1 cellular context compared by ENCODE assay signal in genomic region chr1:218660678-218661053, GRCh38.
TF ChIP-seq lines count a peak whose summit lies in the region.

No MANE protein-coding gene starts in this region.

TF ChIP-seq in HEK293, 187 proteins besides CTCF, POLR2A, EP300 and RAD21 (continued from another document and continues in another):
- TF ChIP-seq ZBTB6 (tag by site-specific recombination; IDR thresholded peaks at IDR 0.05) (no peak), YY1 (tag by site-specific recombination; IDR thresholded peaks at IDR 0.05) (no peak), PRDM6 (tag by site-specific recombination; IDR thresholded peaks at IDR 0.05) (peak; percentile 88), ZNF324 (tag by site-specific recombination; IDR thresholded peaks at IDR 0.05) (no peak), OVOL3 (tag by site-specific recombination; IDR thresholded peaks at IDR 0.05) (no peak), ZNF76 (tag by site-specific recombination; IDR thresholded peaks at IDR 0.05; ENCODE audit: borderline replicate concordance, low read depth) (no peak), ZNF660 (tag by site-specific recombination; IDR thresholded peaks at IDR 0.05) (peak; percentile 57; the same call in 1 of the 2 replicates), ZNF624 (tag by site-specific recombination; IDR thresholded peaks at IDR 0.05) (no peak), ZNF677 (tag by site-specific recombination; IDR thresholded peaks at IDR 0.05) (no peak), ZNF394 (tag by site-specific recombination; IDR thresholded peaks at IDR 0.05; ENCODE audit: borderline replicate concordance) (0 out of 2 replicates have a peak, but pooled peaks have one; percentile 24), ZNF488 (tag by site-specific recombination; IDR thresholded peaks at IDR 0.05) (no peak), IKZF3 (tag by site-specific recombination; IDR thresholded peaks at IDR 0.05) (peak; percentile 46; the same call in 1 of the 2 replicates), ZBTB48 (tag by site-specific recombination; IDR thresholded peaks at IDR 0.05) (0 out of 2 replicates have a peak, but pooled peaks have one; percentile 35), ZNF473 (tag by site-specific recombination; IDR thresholded peaks at IDR 0.05) (no peak), ZSCAN4 (tag by site-specific recombination; IDR thresholded peaks at IDR 0.05) (no peak), ZNF274 (IDR thresholded peaks at IDR 0.05; ENCODE audit: low read length) (no peak), ZNF274 (tag by site-specific recombination; IDR thresholded peaks at IDR 0.05; ENCODE audit: borderline replicate concordance) (no peak), EGR2 (tag by site-specific recombination; IDR thresholded peaks at IDR 0.05; ENCODE audit: low read depth) (no peak), ZNF23 (tag by site-specific recombination; IDR thresholded peaks at IDR 0.05; ENCODE audit: borderline replicate concordance) (no peak), TRIM28 (IDR thresholded peaks at IDR 0.05; ENCODE audit: borderline replicate concordance, low read length) (no peak), TSHZ1 (tag by site-specific recombination; IDR thresholded peaks at IDR 0.05; ENCODE audit: borderline replicate concordance) (peak; percentile 42; the same call in 1 of the 2 replicates), ZBTB44 (tag by site-specific recombination; IDR thresholded peaks at IDR 0.05) (no peak), ZNF248 (tag by site-specific recombination; IDR thresholded peaks at IDR 0.05) (no peak), ZNF157 (tag by site-specific recombination; IDR thresholded peaks at IDR 0.05) (no peak), ZFP3 (tag by site-specific recombination; IDR thresholded peaks at IDR 0.05; ENCODE audit: low read depth) (no peak), ZNF670 (tag by site-specific recombination; IDR thresholded peaks at IDR 0.05; ENCODE audit: low read depth) (no peak), ZFP37 (tag by site-specific recombination; IDR thresholded peaks at IDR 0.05) (0 out of 2 replicates have a peak, but pooled peaks have one; percentile 64), PRDM1 (tag by site-specific recombination; IDR thresholded peaks at IDR 0.05) (peak; percentile 39; the same call in 1 of the 2 replicates), KLF7 (tag by site-specific recombination; IDR thresholded peaks at IDR 0.05; ENCODE audit: borderline replicate concordance) (no peak), SP2 (tag by site-specific recombination; IDR thresholded peaks at IDR 0.05) (no peak), ZNF19 (tag by site-specific recombination; IDR thresholded peaks at IDR 0.05; ENCODE audit: low read depth) (no peak), ZNF521 (tag by site-specific recombination; IDR thresholded peaks at IDR 0.05) (no peak), ZNF18 (tag by site-specific recombination; IDR thresholded peaks at IDR 0.05) (no peak), ZNF398 (tag by site-specific recombination; IDR thresholded peaks at IDR 0.05) (0 out of 2 replicates have a peak, but pooled peaks have one; percentile 22), ZNF549 (tag by site-specific recombination; IDR thresholded peaks at IDR 0.05) (no peak), MYNN (tag by site-specific recombination; IDR thresholded peaks at IDR 0.05; ENCODE audit: borderline replicate concordance) (no peak), ZNF704 (tag by site-specific recombination; IDR thresholded peaks at IDR 0.05) (no peak), ZNF580 (tag by site-specific recombination; IDR thresholded peaks at IDR 0.05) (no peak), ZNF2 (tag by site-specific recombination; IDR thresholded peaks at IDR 0.05) (no peak), ATF2 (tag by site-specific recombination; IDR thresholded peaks at IDR 0.05; ENCODE audit: low read depth) (no peak), KLF9 (tag by site-specific recombination; IDR thresholded peaks at IDR 0.05; ENCODE audit: low read depth) (no peak), ZNF391 (tag by site-specific recombination; IDR thresholded peaks at IDR 0.05; ENCODE audit: borderline replicate concordance, low read depth) (no peak), ZNF792 (tag by site-specific recombination; IDR thresholded peaks at IDR 0.05) (no peak), ZNF211 (tag by site-specific recombination; IDR thresholded peaks at IDR 0.05; ENCODE audit: low read depth) (no peak), KLF10 (tag by site-specific recombination; IDR thresholded peaks at IDR 0.05) (no peak), ZNF37A (tag by site-specific recombination; IDR thresholded peaks at IDR 0.05) (no peak)
